In the genomic region with DNA sequence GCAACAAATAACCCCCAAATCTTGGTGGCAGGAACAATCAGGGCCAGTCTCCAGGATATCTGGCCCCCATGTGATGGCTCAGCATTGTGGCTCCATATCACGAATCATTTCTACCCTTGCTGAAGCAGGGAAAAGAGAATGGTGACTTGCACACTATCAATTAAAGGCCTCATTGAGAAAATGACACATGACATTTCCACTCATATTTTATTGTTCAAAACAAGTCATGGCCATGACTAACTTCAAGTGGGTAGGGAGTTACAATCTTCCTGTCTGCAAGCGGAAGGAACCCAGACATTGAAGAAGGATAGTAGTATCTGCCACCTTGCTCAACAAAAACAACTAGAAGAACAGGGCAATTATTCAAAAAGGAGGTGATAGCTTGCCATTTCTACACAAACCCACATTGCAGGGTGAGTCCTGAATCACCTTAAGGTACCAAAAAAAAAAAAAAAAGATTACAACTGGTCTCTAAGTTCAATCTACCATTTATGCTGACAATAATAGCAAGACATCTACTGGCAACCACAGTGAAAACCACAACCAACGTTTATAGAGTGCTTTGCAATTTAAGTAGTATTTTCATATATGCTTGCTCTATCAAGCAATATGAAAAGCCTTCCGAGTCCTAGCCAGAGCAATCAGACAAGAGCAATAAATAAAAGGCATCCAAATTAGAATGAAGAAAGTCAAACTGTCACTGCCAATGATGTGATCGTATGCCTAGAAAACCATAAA, we compare ENCODE assay signal across 23 cellular contexts.
"Had no signal": no experiment of that assay in that cellular context is flagged by ENCODE, and none has a peak within 500 bp of the region (broad histone marks: within the 10 kb centered on the region; RNA-seq: fewer than 3 reads in every experiment).

No MANE protein-coding gene starts in this region.

- H3K27ac Mint-ChIP-seq: dendritic cell treated with granulocyte-macrophage colony-stimulating factor and Interleukin-4, amounts not matched to agents 40 ng/mL and 50 ng/mL, for 4 days; endodermal cell; naive thymus-derived CD4-positive, alpha-beta T cell; type B pancreatic cell had no signal

- H3K27ac ChIP-seq: hepatocyte, ovary, right atrium auricular region, suprapubic skin, thyroid gland had no signal

- DNase-seq: endodermal cell; erythroblast; foreskin melanocyte; head of caudate nucleus; kidney; left cardiac atrium; left ventricle myocardium superior; mesendoderm; naive thymus-derived CD4-positive, alpha-beta T cell; ovary; stimulated activated CD4-positive, alpha-beta T cell treated with anti-CD3 and anti-CD28 coated beads, Interleukin-2, amount 100 ng/mL, for 48 hours; stimulated activated naive CD8-positive, alpha-beta T cell treated with anti-CD3 and anti-CD28 coated beads, Interleukin-15, Interleukin-2, amounts not matched to agents 100 U/mL and 50 U/mL, for 24 hours; thyroid gland had no signal

- H2AFZ ChIP-seq: hepatocyte had no signal

- FAIRE-seq: colon, endothelial cell of umbilical vein, kidney, urothelium cell line had no signal

- H3K9me3 ChIP-seq: suprapubic skin, thyroid gland had no signal

- H3K4me1 Mint-ChIP-seq: endodermal cell; naive thymus-derived CD4-positive, alpha-beta T cell had no signal

- H3K4me1 ChIP-seq: right atrium auricular region, suprapubic skin, thyroid gland had no signal

- H3K4me3 ChIP-seq: hepatocyte, lung, ovary, right atrium auricular region, smooth muscle cell, suprapubic skin, thyroid gland had no signal

- H3K4me2 ChIP-seq: hepatocyte, smooth muscle cell had no signal

- H3K4me3 Mint-ChIP-seq: dendritic cell treated with granulocyte-macrophage colony-stimulating factor and Interleukin-4, amounts not matched to agents 40 ng/mL and 50 ng/mL, for 4 days; endodermal cell; naive thymus-derived CD4-positive, alpha-beta T cell; type B pancreatic cell had no signal

- H3K36me3 ChIP-seq: ovary, right atrium auricular region, suprapubic skin, thyroid gland had no signal

- H3K79me2 ChIP-seq: hepatocyte had no signal

- H3K36me3 Mint-ChIP-seq: naive thymus-derived CD4-positive, alpha-beta T cell; type B pancreatic cell had no signal

- H3K27me3 ChIP-seq: hepatocyte, ovary, right atrium auricular region, suprapubic skin, thyroid gland had no signal
